In genomic region chr9:116032683-116033440, GRCh38 we compare ENCODE assay signal across 35 cellular contexts.
"Had no signal": no experiment of that assay in that cellular context is flagged by ENCODE, and none has a peak within 500 bp of the region (broad histone marks: within the 10 kb centered on the region; RNA-seq: fewer than 3 reads in every experiment).

No MANE protein-coding gene starts in this region.

- H3K4me3 Mint-ChIP-seq: activated naive CD4-positive, alpha-beta T cell treated with anti-CD3 and anti-CD28 coated beads for 36 hours; activated naive CD8-positive, alpha-beta T cell treated with anti-CD3 and anti-CD28 coated beads for 36 hours; brain; effector memory CD8-positive, alpha-beta T cell; immature natural killer cell; naive thymus-derived CD8-positive, alpha-beta T cell; neural crest cell; stimulated activated naive B cell treated with anti-CD40 and anti-IgM and Interleukin-4, amounts not matched to agents 10 μg/mL and 1 μg/mL and 100 μg/mL, for 72 hours; T-helper 1 cell treated with Interleukin-12 subunit alpha and Interleukin-12 subunit beta and Interleukin-4 antibody, amounts not matched to agents 30 μg/mL and 1 μg/mL, for 36 hours had no signal

- ATAC-seq: effector memory CD8-positive, alpha-beta T cell; esophagus mucosa; heart left ventricle; left ventricle myocardium superior; naive thymus-derived CD8-positive, alpha-beta T cell; stimulated activated naive B cell treated with anti-CD40 and anti-IgM and Interleukin-4, amounts not matched to agents 10 μg/mL and 1 μg/mL and 100 μg/mL, for 72 hours; upper lobe of right lung had no signal

- H3K27me3 Mint-ChIP-seq: activated naive CD8-positive, alpha-beta T cell treated with anti-CD3 and anti-CD28 coated beads for 36 hours; effector memory CD8-positive, alpha-beta T cell; stimulated activated naive B cell treated with anti-CD40 and anti-IgM and Interleukin-4, amounts not matched to agents 10 μg/mL and 1 μg/mL and 100 μg/mL, for 72 hours had no signal

- FAIRE-seq: small intestine had no signal

- H3K9me3 ChIP-seq: adrenal gland, thyroid gland, upper lobe of right lung had no signal

- H3K36me3 Mint-ChIP-seq: activated naive CD8-positive, alpha-beta T cell treated with anti-CD3 and anti-CD28 coated beads for 36 hours; brain; immature natural killer cell; stimulated activated naive B cell treated with anti-CD40 and anti-IgM and Interleukin-4, amounts not matched to agents 10 μg/mL and 1 μg/mL and 100 μg/mL, for 72 hours had no signal

- H3K27ac Mint-ChIP-seq: activated naive CD4-positive, alpha-beta T cell treated with anti-CD3 and anti-CD28 coated beads for 36 hours; activated naive CD8-positive, alpha-beta T cell treated with anti-CD3 and anti-CD28 coated beads for 36 hours; brain; effector memory CD8-positive, alpha-beta T cell; immature natural killer cell; naive thymus-derived CD8-positive, alpha-beta T cell; stimulated activated naive B cell treated with anti-CD40 and anti-IgM and Interleukin-4, amounts not matched to agents 10 μg/mL and 1 μg/mL and 100 μg/mL, for 72 hours; T-helper 1 cell treated with Interleukin-12 subunit alpha and Interleukin-12 subunit beta and Interleukin-4 antibody, amounts not matched to agents 30 μg/mL and 1 μg/mL, for 36 hours had no signal

- H3K27ac ChIP-seq: adrenal gland, coronary artery, heart left ventricle, sigmoid colon, stomach, thyroid gland, upper lobe of right lung, VCaP had no signal

- H3K4me1 Mint-ChIP-seq: activated naive CD8-positive, alpha-beta T cell treated with anti-CD3 and anti-CD28 coated beads for 36 hours; brain; immature natural killer cell; naive thymus-derived CD8-positive, alpha-beta T cell; neural crest cell; stimulated activated naive B cell treated with anti-CD40 and anti-IgM and Interleukin-4, amounts not matched to agents 10 μg/mL and 1 μg/mL and 100 μg/mL, for 72 hours had no signal

- DNase-seq: activated CD4-positive, alpha-beta T cell treated with anti-CD3 and anti-CD28 coated beads for 4 hours; activated CD4-positive, alpha-beta T cell treated with anti-CD3 and anti-CD28 coated beads, Interleukin-2, amount 50 U/mL, for 4 hours; activated effector memory CD4-positive, alpha-beta T cell treated with anti-CD3 and anti-CD28 coated beads, Interleukin-2, amount 50 U/mL, for 16 hours; activated naive CD4-positive, alpha-beta T cell treated with anti-CD3 and anti-CD28 coated beads for 36 hours; activated naive CD8-positive, alpha-beta T cell treated with anti-CD3 and anti-CD28 coated beads for 36 hours; activated T-cell treated with anti-CD3 and anti-CD28 coated beads for 4 hours; adrenal gland; aorta; effector memory CD8-positive, alpha-beta T cell; foreskin fibroblast; heart left ventricle; hypothalamus; immature natural killer cell; kidney glomerular epithelial cell; left ventricle myocardium superior; midbrain; naive thymus-derived CD8-positive, alpha-beta T cell; nucleus accumbens; posterior cingulate gyrus; sigmoid colon; small intestine; stimulated activated CD4-positive, alpha-beta T cell treated with anti-CD3 and anti-CD28 coated beads, Interleukin-1b, Interleukin-23, amount 100 ng/mL, for 48 hours; stimulated activated CD4-positive, alpha-beta T cell treated with anti-CD3 and anti-CD28 coated beads, Interleukin-4, amount 100 ng/mL, for 4 hours; stimulated activated CD8-positive, alpha-beta memory T cell treated with anti-CD3 and anti-CD28 coated beads, Interleukin-4, amount 100 ng/mL, for 48 hours; stimulated activated naive B cell treated with anti-CD40 and anti-IgM and Interleukin-4, amounts not matched to agents 10 μg/mL and 1 μg/mL and 100 μg/mL, for 72 hours; stomach; T-helper 9 cell; thyroid gland; upper lobe of right lung had no signal

- H3K4me3 ChIP-seq: adrenal gland, coronary artery, heart left ventricle, sigmoid colon, stomach, thyroid gland, upper lobe of right lung had no signal

- H3K36me3 ChIP-seq: adrenal gland, heart left ventricle, sigmoid colon, stomach, thyroid gland, upper lobe of right lung had no signal

- H3K27me3 ChIP-seq: adrenal gland, heart left ventricle, sigmoid colon, stomach, thyroid gland, upper lobe of right lung had no signal

- H3K4me1 ChIP-seq: adrenal gland, heart left ventricle, sigmoid colon, stomach, thyroid gland, upper lobe of right lung had no signal
